ENCODE assay signal across 20 cellular contexts in the genomic region with DNA sequence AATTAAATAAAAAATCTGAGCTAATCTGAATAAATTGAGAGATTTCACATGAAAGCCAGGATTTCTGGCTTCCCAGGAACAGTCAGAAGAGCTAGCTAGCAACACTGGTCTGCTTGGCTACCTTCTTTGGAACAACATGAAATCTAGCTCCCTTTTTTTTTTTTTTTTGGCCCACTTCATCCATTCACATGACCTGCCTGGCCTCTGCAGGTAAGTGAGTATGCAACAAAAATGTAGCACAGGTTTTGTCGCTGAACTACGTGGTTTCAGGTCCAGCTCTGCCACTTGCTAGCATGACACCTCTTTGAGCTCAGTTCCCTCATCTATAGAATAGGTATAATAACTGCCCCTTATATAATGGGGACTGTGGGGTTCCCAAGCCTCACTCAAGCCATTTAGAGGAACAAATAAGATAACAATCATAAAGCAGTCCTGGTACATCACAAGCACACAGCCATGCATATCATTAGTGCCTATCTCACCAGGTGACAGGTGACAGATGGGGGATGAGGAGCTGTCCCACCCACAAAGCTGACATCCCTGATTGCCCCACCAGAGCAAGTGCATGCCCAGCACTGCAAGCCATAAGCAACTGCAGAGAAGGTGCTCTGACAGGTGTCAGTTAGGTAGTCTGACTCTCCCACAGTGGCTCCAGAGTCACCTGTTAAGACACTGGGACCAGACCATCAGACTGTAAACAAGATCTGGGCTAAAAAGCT. TPM values are rescaled to one million over a fixed set of nuclear protein-coding genes. Genes with fewer than 3 reads are reported as not detected.
DNase-seq lines count a peak whose midpoint lies in the region; ATAC-seq and TF ChIP-seq lines count a peak whose summit lies in the region.
"Had no signal": no experiment of that assay in that cellular context is flagged by ENCODE, and none has a peak within 500 bp of the region (broad histone marks: within the 10 kb centered on the region; RNA-seq: fewer than 3 reads in every experiment).

No MANE protein-coding gene starts in this region.

- H3K9me3 Mint-ChIP-seq in CD8-positive, alpha-beta memory T cell = no peaks in the 10 kb centered on the region
- H3K9me3 Mint-ChIP-seq: activated T-cell treated with anti-CD3 and anti-CD28 coated beads, Interleukin-2, amount 50 U/mL, for 72 hours; neural crest cell had no signal

- intact Hi-C loops in right cardiac atrium (cut with DNase I) = no loop called here
- intact Hi-C loops in PC-3 (cut with micrococcal nuclease) = no loop called here

- H3K27me3 Mint-ChIP-seq in CD8-positive, alpha-beta memory T cell = no peaks in the 10 kb centered on the region

- peak overlapping the region in 5 of 8 donors; percentile 55 to 82 (median 73) for H3K27ac Mint-ChIP-seq in CD8-positive, alpha-beta memory T cell
- H3K27ac Mint-ChIP-seq: activated T-cell treated with anti-CD3 and anti-CD28 coated beads, Interleukin-2, amount 50 U/mL, for 72 hours had no signal

- H3F3A ChIP-seq in PC-3 (ENCODE audit: low read length, unreplicated experiment) = peaks cover 12% of the 10 kb centered on the region

- 93% methylated on average over 2 of the region's 2 CpGs for WGBS in right cardiac atrium

- peaks cover 99% of the 10 kb centered on the region for H3K79me2 ChIP-seq in PC-3 (ENCODE audit: low read length)

- H4K20me1 ChIP-seq in PC-3 (ENCODE audit: low read length) = peaks cover 43% of the 10 kb centered on the region

- ATAC-seq in right cardiac atrium = no peak
- no peak for ATAC-seq in HG03280 (IDR thresholded peaks at IDR 0.05; ENCODE audit: unreplicated experiment)
- no peak for ATAC-seq in PC-3
- ATAC-seq: activated T-cell treated with anti-CD3 and anti-CD28 coated beads, Interleukin-2, amount 50 U/mL, for 72 hours; esophagus mucosa had no signal

- no peak overlapping the region for H3K4me2 ChIP-seq in PC-3 (ENCODE audit: low read length)

- peaks cover 89% of the 10 kb centered on the region for H3K4me1 ChIP-seq in CD8-positive, alpha-beta memory T cell (ENCODE audit: insufficient read depth, low read length)
- peaks cover 62% of the 10 kb centered on the region for H3K4me1 ChIP-seq in right cardiac atrium (ENCODE audit: control insufficient read depth, insufficient read depth, low read length)
- H3K4me1 ChIP-seq in skeletal muscle tissue (ENCODE audit: control insufficient read depth in 3 of 3, insufficient read depth in 3 of 3, low read length in 3 of 3) = peaks cover 78 to 86% (median 85%) of the 10 kb centered on the region in 3 donors
- peaks cover 66% of the 10 kb centered on the region for H3K4me1 ChIP-seq in PC-3 (ENCODE audit: insufficient read depth, low read length)

- H3K4me1 Mint-ChIP-seq in CD8-positive, alpha-beta memory T cell = peaks cover 71 to 84% (median 79%) of the 10 kb centered on the region in 3 donors

- H2AFZ ChIP-seq in PC-3 (ENCODE audit: low read length) = no peak overlapping the region

- no peaks in the 10 kb centered on the region for H3K9me3 ChIP-seq in CD8-positive, alpha-beta memory T cell (ENCODE audit: low read length)
- H3K9me3 ChIP-seq in right cardiac atrium (ENCODE audit: control insufficient read depth, low read length) = no peaks in the 10 kb centered on the region
- H3K9me3 ChIP-seq in skeletal muscle tissue (ENCODE audit: control insufficient read depth in 3 of 3, low read length in 3 of 3) = no peaks in the 10 kb centered on the region
- no peaks in the 10 kb centered on the region for H3K9me3 ChIP-seq in PC-3 (ENCODE audit: low read length)

- TF ChIP-seq CTCF in PC-3 (conservative IDR thresholded peaks at IDR 0.05; ENCODE audit: low read depth, low read length) = no peak

- H3K9ac ChIP-seq in skeletal muscle tissue (ENCODE audit: low read depth in 1 of 3, low read length in 3 of 3) (peak overlapping the region in 2 of 3 donors; percentile 33 to 54), PC-3 (ENCODE audit: low read length) (no peak overlapping the region)

- H3K36me3 Mint-ChIP-seq in CD8-positive, alpha-beta memory T cell = peaks cover 0 to 32% (median 10%) of the 10 kb centered on the region in 3 donors

- H3K4me3 Mint-ChIP-seq in CD8-positive, alpha-beta memory T cell = peak overlapping the region in 5 of 7 donors; percentile 4 to 58 (median 43)
- H3K4me3 Mint-ChIP-seq: activated T-cell treated with anti-CD3 and anti-CD28 coated beads, Interleukin-2, amount 50 U/mL, for 72 hours; neural crest cell had no signal

- POLR2A ChIA-PET in CD8-positive, alpha-beta memory T cell (lab: Charles Lee) = interaction anchor here (0.9 to 1.9 kb wide), 2 partner anchors 9 to 26 kb away, joined by 3 to 11 read pairs; partner anchors contain the start of gene PXN
- POLR2A ChIA-PET in PC-3 (lab: Charles Lee; ENCODE audit: unreplicated experiment) = interaction anchor here (0.7 to 3.3 kb wide), 6 partner anchors 9 to 52 kb away, joined by 4 to 63 read pairs (median 6); partner anchors contain the start of genes RNU4-2 and RPLP0

- H3K9me2 ChIP-seq in PC-3 (replicated peaks; ENCODE audit: low read length) = no peaks in the 10 kb centered on the region

- BruUV-seq in PC-3 (replicated peaks; lab: Mats Ljungman, UMichigan) = no TSS peak

- H3K4me3 ChIP-seq in CD8-positive, alpha-beta memory T cell (ENCODE audit: low read length) = no peak overlapping the region
- H3K4me3 ChIP-seq in right cardiac atrium (ENCODE audit: low read length) = no peak overlapping the region
- peak overlapping the region in 1 of 3 donors; percentile 36 for H3K4me3 ChIP-seq in skeletal muscle tissue (ENCODE audit: low read length in 3 of 3)
- H3K4me3 ChIP-seq in PC-3 (ENCODE audit: low read length) = no peak overlapping the region
- H3K4me3 ChIP-seq: coronary artery had no signal

- H3K27ac ChIP-seq in CD8-positive, alpha-beta memory T cell (ENCODE audit: low read depth, low read length) = no peak overlapping the region
- H3K27ac ChIP-seq in right cardiac atrium (ENCODE audit: low read length) (peak overlapping the region; percentile 22), skeletal muscle tissue (ENCODE audit: low read depth, low read length) (peak overlapping the region; percentile 74), PC-3 (ENCODE audit: low read length) (no peak overlapping the region)

- no peak for DNase-seq in CD8-positive, alpha-beta memory T cell
- peak; percentile 1 for DNase-seq in RPMI8226
- DNase-seq in right cardiac atrium = peak in 1 of 3 donors; percentile 7
- DNase-seq in superior temporal gyrus (ENCODE audit: extremely low spot score) = no peak
- DNase-seq in PC-3 = no peak
- DNase-seq: activated CD4-positive, alpha-beta T cell treated with anti-CD3 and anti-CD28 coated beads for 48 hours; activated T-cell treated with anti-CD3 and anti-CD28 coated beads, Interleukin-2, amount 50 U/mL, for 72 hours; C1 segment of cervical spinal cord; DND-41; GOT3; hippocampal formation; NCI-H1930; NCI-H748 treated with DMSO at 0.1 percent for 48 hours; SHP77; T1000 had no signal

- no peaks in the 10 kb centered on the region for H3K36me3 ChIP-seq in CD8-positive, alpha-beta memory T cell (ENCODE audit: insufficient read depth, low read length)
- H3K36me3 ChIP-seq in skeletal muscle tissue (ENCODE audit: control insufficient read depth in 3 of 3, insufficient read depth in 3 of 3, low read length in 3 of 3) = peaks cover 0 to 3% (median 0%) of the 10 kb centered on the region in 3 donors
- H3K36me3 ChIP-seq in PC-3 (ENCODE audit: low read depth, low read length) = peaks cover 27% of the 10 kb centered on the region

- CTCF ChIA-PET in CD8-positive, alpha-beta memory T cell (lab: Charles Lee) = interaction anchor here (1.0 to 12.5 kb wide), 9 partner anchors 9 to 42 kb away, joined by 3 to 120 read pairs (median 4); partner anchors contain the start of gene PXN
- CTCF ChIA-PET in PC-3 (lab: Charles Lee) = interaction anchor here (0.9 to 1.1 kb wide), 2 partner anchors 10 to 12 kb away, joined by 4 to 5 read pairs; no protein-coding TSS in a partner anchor

- H3K27me3 ChIP-seq in CD8-positive, alpha-beta memory T cell (ENCODE audit: insufficient read depth, low read length, poor library complexity, severe bottlenecking) = no peaks in the 10 kb centered on the region
- H3K27me3 ChIP-seq in right cardiac atrium (ENCODE audit: control insufficient read depth, insufficient read depth) (no peaks in the 10 kb centered on the region), skeletal muscle tissue (ENCODE audit: control insufficient read depth in 3 of 3, insufficient read depth in 3 of 3, low read length in 3 of 3) (no peaks in the 10 kb centered on the region), PC-3 (ENCODE audit: low read length) (no peaks in the 10 kb centered on the region)

RNA-seq across cellular contexts. Expression of gene PXN, which starts 25.6 kb away (rescaled TPM):
- 10 to 100 TPM; 33.7 to 35.9 TPM for total RNA-seq in CD8-positive, alpha-beta memory T cell
- polyA plus RNA-seq in CD8-positive, alpha-beta memory T cell = 146 TPM
- total RNA-seq in right cardiac atrium (10 to 100 TPM; 67.8 to 89.8 (median 80.2) TPM), skeletal muscle tissue (20.9 TPM), PC-3 (2014; rRNA removed) (313 and 413 TPM in 2 replicates)
- 77.3 TPM for polyA plus RNA-seq in right cardiac atrium

RNA-seq across cellular contexts. Expression of gene RPLP0, which starts 39.0 kb away (rescaled TPM):
- total RNA-seq in CD8-positive, alpha-beta memory T cell = 1,000 to 10,000 TPM; 4,137 to 4,308 TPM
- 1,675 TPM for polyA plus RNA-seq in CD8-positive, alpha-beta memory T cell
- total RNA-seq in right cardiac atrium (1,000 to 10,000 TPM in 1 of 4 donors, 100 to 1,000 TPM in 3; 800 to 1,173 (median 979) TPM), skeletal muscle tissue (2,458 TPM), PC-3 (2014; rRNA removed) (6,714 and 7,550 TPM in 2 replicates)
- 1,119 TPM for polyA plus RNA-seq in right cardiac atrium

RNA-seq across cellular contexts. Expression of gene GCN1, which starts 45.4 kb away (rescaled TPM):
- 100 to 1,000 TPM; 150 to 157 TPM for total RNA-seq in CD8-positive, alpha-beta memory T cell
- polyA plus RNA-seq in CD8-positive, alpha-beta memory T cell = 30.0 TPM
- 10 to 100 TPM; 32.9 to 41.4 (median 35.5) TPM for total RNA-seq in right cardiac atrium
- polyA plus RNA-seq in right cardiac atrium = 10.6 TPM
- 87.2 TPM for total RNA-seq in skeletal muscle tissue
- total RNA-seq in PC-3 (2014; rRNA removed) = 254 and 334 TPM in 2 replicates

RNA-seq across cellular contexts. Expression of gene RNU4-2, which starts 51.8 kb away (rescaled TPM):
- 1,000 to 10,000 TPM; 1,831 to 1,935 TPM for total RNA-seq in CD8-positive, alpha-beta memory T cell
- 44.9 TPM for polyA plus RNA-seq in CD8-positive, alpha-beta memory T cell
- over 10,000 TPM; 12,754 to 31,201 (median 26,788) TPM for total RNA-seq in right cardiac atrium
- not detected for polyA plus RNA-seq in right cardiac atrium
- under 0.01 TPM for total RNA-seq in skeletal muscle tissue
- under 0.01 TPM in 2 replicates for total RNA-seq in PC-3 (2014; rRNA removed)

RNA-seq across cellular contexts. Expression of gene RNU4-1, which starts 53.1 kb away (rescaled TPM):
- 100 to 1,000 TPM; 628 to 678 TPM for total RNA-seq in CD8-positive, alpha-beta memory T cell
- not detected for polyA plus RNA-seq in CD8-positive, alpha-beta memory T cell
- total RNA-seq in right cardiac atrium (1,000 to 10,000 TPM; 1,094 to 5,230 (median 2,674) TPM), skeletal muscle tissue (under 0.01 TPM), PC-3 (2014; rRNA removed) (under 0.01 TPM in 2 replicates)
- polyA plus RNA-seq in right cardiac atrium = not detected

Comparison
In these comparisons a context has a peak if more than half of its experiments do, and no peak if none do; other contexts are left out.
1. H3K27ac ChIP-seq: peak in right cardiac atrium (single experiment) and skeletal muscle tissue (single experiment); none in CD8-positive, alpha-beta memory T cell (single experiment) and PC-3 (single experiment).